22 cellular contexts compared by ENCODE assay signal in genomic region chr1:58891347-58891746, GRCh38.
A peak's percentile ranks its signal among the peaks of the same experiment; 100 is the strongest.
DNase-seq lines count a peak whose midpoint lies in the region; ATAC-seq, FAIRE-seq and TF ChIP-seq lines count a peak whose summit lies in the region.
"Had no signal": no experiment of that assay in that cellular context is flagged by ENCODE, and none has a peak within 500 bp of the region (broad histone marks: within the 10 kb centered on the region; RNA-seq: fewer than 3 reads in every experiment).

No MANE protein-coding gene starts in this region.

- no peaks in the 10 kb centered on the region for H3K36me3 ChIP-seq in K562 (ENCODE audit: control insufficient read depth, insufficient read depth, low read length)
- no peaks in the 10 kb centered on the region for H3K36me3 ChIP-seq in esophagus muscularis mucosa
- no peaks in the 10 kb centered on the region for H3K36me3 ChIP-seq in parathyroid adenoma (ENCODE audit: control insufficient read depth, insufficient read depth, low read length)
- H3K36me3 ChIP-seq: BLaER1 treated with 17β-estradiol and CSF1 and Interleukin-3, amounts not matched to agents 10 nM and 100 nM had no signal

- FAIRE-seq in K562 (lab: Jason Lieb, UNC) = no peak
- FAIRE-seq: A204.1, D721Med, G401.6, GM12891, GM19239 had no signal

- peaks cover 8% of the 10 kb centered on the region; the same call in 1 of the 2 replicates for H3K9me3 ChIP-seq in K562 (replicated peaks; ENCODE audit: control insufficient read depth, insufficient read depth, low read depth, low read length)
- no peaks in the 10 kb centered on the region for H3K9me3 ChIP-seq in esophagus muscularis mucosa
- no peaks in the 10 kb centered on the region for H3K9me3 ChIP-seq in parathyroid adenoma (ENCODE audit: control insufficient read depth, low read length)
- H3K9me3 ChIP-seq: BLaER1 treated with 17β-estradiol and CSF1 and Interleukin-3, amounts not matched to agents 10 nM and 100 nM; Caco-2 had no signal

- no peaks in the 10 kb centered on the region for H3K9me1 ChIP-seq in K562 (ENCODE audit: control insufficient read depth, insufficient read depth, low read length)

- 67% methylated on average over 2 of the region's 2 CpGs for WGBS in K562 (ENCODE audit: insufficient coverage, low coverage, missing lambda C conversion rate)
- 86% methylated on average over 2 of the region's 2 CpGs for WGBS in esophagus muscularis mucosa

- TF ChIP-seq RAD21 in K562 (CRISPR knock-in tag; conservative IDR thresholded peaks at IDR 0.05 in 1 of 2, IDR thresholded peaks at IDR 0.05 in 1 of 2) = no peak

- in situ Hi-C loops in K562 (cut with MboI) = no loop called here

- TF ChIP-seq EP300 in K562 (IDR thresholded peaks at IDR 0.05; ENCODE audit: low read length) = no peak
- no peak for TF ChIP-seq EP300 in esophagus muscularis mucosa (IDR thresholded peaks at IDR 0.05)

- H3K4me2 ChIP-seq in K562 (ENCODE audit: insufficient read depth, low read length) (no peak overlapping the region), parathyroid adenoma (ENCODE audit: low read length) (no peak overlapping the region)

- H3K27me3 ChIP-seq in K562 (ENCODE audit: control insufficient read depth in 2 of 2, insufficient read depth in 2 of 2, low read length in 2 of 2) (no peaks in the 10 kb centered on the region), esophagus muscularis mucosa (no peaks in the 10 kb centered on the region), parathyroid adenoma (ENCODE audit: control insufficient read depth, insufficient read depth, low read length) (no peaks in the 10 kb centered on the region)
- H3K27me3 ChIP-seq: BLaER1 treated with 17β-estradiol and CSF1 and Interleukin-3, amounts not matched to agents 10 nM and 100 nM had no signal

- BruUV-seq in K562 (replicated peaks; lab: Mats Ljungman, UMichigan) = no TSS peak

- TF ChIP-seq POLR2A in K562 (conservative IDR thresholded peaks at IDR 0.05) = no peak
- TF ChIP-seq POLR2A in esophagus muscularis mucosa (IDR thresholded peaks at IDR 0.05; ENCODE audit: low read depth) = no peak

- H3K4me3 ChIP-seq in K562 (no peak overlapping the region), esophagus muscularis mucosa (no peak overlapping the region), parathyroid adenoma (ENCODE audit: low read depth, low read length) (no peak overlapping the region)
- H3K4me3 ChIP-seq: BLaER1 treated with 17β-estradiol and CSF1 and Interleukin-3, amounts not matched to agents 10 nM and 100 nM had no signal

- CTCF ChIA-PET in K562 (lab: Yijun Ruan, JAX; ENCODE audit: low intra/inter-chr PET ratio) = no interaction called here

- H3K27ac ChIP-seq in K562 (ENCODE audit: extremely low read depth, low read depth, low read length) (no peak overlapping the region), esophagus muscularis mucosa (replicated peaks in 1 of 4) (no peak overlapping the region), parathyroid adenoma (peak overlapping the region; percentile 98)
- H3K27ac ChIP-seq: C4-2B had no signal

- DNase-seq in K562 (ENCODE audit: extremely low read depth in 1 of 4, low spot score in 3 of 4) = no peak
- DNase-seq in esophagus muscularis mucosa (ENCODE audit: extremely low spot score) = peak; percentile 50
- DNase-seq in left cardiac atrium = no peak
- DNase-seq in AG08395 (ENCODE audit: low spot score) = no peak
- DNase-seq: 8988T; ACHN; AML-193; Caco-2; Calu3; CD4-positive, alpha-beta T cell; CD8-positive, alpha-beta T cell; DMS79 treated with DMSO at 0.1 percent for 48 hours; GF-D8 had no signal

- H3K4me1 ChIP-seq in K562 (replicated peaks in 1 of 2; ENCODE audit: control insufficient read depth in 2 of 2, insufficient read depth in 2 of 2, low read length in 2 of 2) (peaks cover 30 to 46% of the 10 kb centered on the region in 2 experiments), esophagus muscularis mucosa (peaks cover 36 to 59% (median 43%) of the 10 kb centered on the region in 4 donors), parathyroid adenoma (peaks cover 47% of the 10 kb centered on the region)

- no peaks in the 10 kb centered on the region for H3K79me2 ChIP-seq in K562 (ENCODE audit: control insufficient read depth, insufficient read depth, low read length)
- no peaks in the 10 kb centered on the region for H3K79me2 ChIP-seq in parathyroid adenoma

- POLR2A ChIA-PET in K562 (lab: Yijun Ruan, JAX) = interaction anchor here (0.9 to 1.3 kb wide), 2 partner anchors 9 to 34 kb away, joined by 3 read pairs; no protein-coding TSS in a partner anchor

- no peak overlapping the region for H3K9ac ChIP-seq in K562 (ENCODE audit: insufficient read depth in 1 of 2, low read depth in 2 of 2, low read length in 2 of 2)
- no peak overlapping the region for H3K9ac ChIP-seq in parathyroid adenoma
- H3K9ac ChIP-seq: BLaER1 treated with 17β-estradiol and CSF1 and Interleukin-3, amounts not matched to agents 10 nM and 100 nM had no signal

- intact Hi-C loops in K562 (cut with micrococcal nuclease) = no loop called here
- intact Hi-C loops in esophagus muscularis mucosa (cut with DNase I) = no loop called here
- intact Hi-C loops in left cardiac atrium (cut with DNase I) = no loop called here

- TF ChIP-seq CTCF in K562 (IDR thresholded peaks at IDR 0.05 in 2 of 3, conservative IDR thresholded peaks at IDR 0.05 in 1 of 3; ENCODE audit: insufficient read depth in 2 of 3, low read depth in 1 of 3, low read length in 3 of 3) = no peak
- TF ChIP-seq CTCF in esophagus muscularis mucosa (IDR thresholded peaks at IDR 0.05) = no peak
- no peak for TF ChIP-seq CTCF in parathyroid adenoma (IDR thresholded peaks at IDR 0.05)

- H2AFZ ChIP-seq in K562 (ENCODE audit: low read depth, low read length) (no peak overlapping the region), parathyroid adenoma (no peak overlapping the region)

- H4K20me1 ChIP-seq in K562 (replicated peaks; ENCODE audit: control insufficient read depth, insufficient read depth, low read length) = no peaks in the 10 kb centered on the region
- H4K20me1 ChIP-seq: BLaER1 treated with 17β-estradiol and CSF1 and Interleukin-3, amounts not matched to agents 10 nM and 100 nM had no signal

- ATAC-seq in K562 (no peak), left cardiac atrium (no peak), esophagus mucosa (no peak)
- ATAC-seq: CD8-positive, alpha-beta T cell had no signal

TF ChIP-seq in K562, 482 proteins besides CTCF, POLR2A, EP300 and RAD21 (continues in another document):
- TF ChIP-seq CBX3 (IDR thresholded peaks at IDR 0.05; ENCODE audit: borderline replicate concordance in 1 of 2, low read length in 2 of 2) (peak in 1 of 2 experiments; percentile 42; a peak in 2 of 3 replicates), SLC30A9 (CRISPR knock-in tag; IDR thresholded peaks at IDR 0.05) (no peak), KDM1A (IDR thresholded peaks at IDR 0.05) (peak in 1 of 2 experiments; percentile 22; a peak in 1 of 4 replicates), GTF3C2 (IDR thresholded peaks at IDR 0.05; ENCODE audit: borderline replicate concordance, extremely low read depth, insufficient read length) (no peak), TRIM28 (IDR thresholded peaks at IDR 0.05) (peak; percentile 75; the same call in 1 of the 2 replicates), GATAD2A (IDR thresholded peaks at IDR 0.05) (no peak), TRIM24 (IDR thresholded peaks at IDR 0.05) (peak; percentile 51 to 76; a peak in 3 of 4 replicates), CEBPZ (IDR thresholded peaks at IDR 0.05; ENCODE audit: borderline replicate concordance, low read depth, low read length) (no peak), NEUROD1 (IDR thresholded peaks at IDR 0.05; ENCODE audit: borderline replicate concordance, low read depth, low read length, partially characterized antibody) (no peak), ZNF316 (IDR thresholded peaks at IDR 0.05) (peak; percentile 90)
